Comparison of ENCODE assay signal across 28 cellular contexts in genomic region chr1:1124786-1125642, GRCh38. TPM values are rescaled to one million over a fixed set of nuclear protein-coding genes. Genes with fewer than 3 reads are reported as not detected.
DNase-seq lines count a peak whose midpoint lies in the region; ATAC-seq and TF ChIP-seq lines count a peak whose summit lies in the region.
"Had no signal": no experiment of that assay in that cellular context is flagged by ENCODE, and none has a peak within 500 bp of the region (broad histone marks: within the 10 kb centered on the region; RNA-seq: fewer than 3 reads in every experiment).

No MANE protein-coding gene starts in this region.

- DNase-seq in natural killer cell treated with Interleukin-12 subunit alpha and Interleukin-12 subunit beta and Interleukin-15 and Interleukin-18, amount 100 ng/mL, for 72 hours (ENCODE audit: low spot score): peak; percentile 60
- no peak for DNase-seq in natural killer cell
- DNase-seq in upper lobe of right lung: no peak
- DNase-seq in NCI-H1436 treated with DMSO at 0.1 percent for 48 hours (lab: John Stamatoyannopoulos, UW): no peak
- no peak for DNase-seq in GM13977 (ENCODE audit: low spot score)
- DNase-seq: activated CD4-positive, CD25-positive, alpha-beta regulatory T cell treated with anti-CD3 and anti-CD28 coated beads, Interleukin-2, amount 50 U/mL, for 72 hours; activated naive CD4-positive, alpha-beta T cell treated with anti-CD3 and anti-CD28 coated beads, Interleukin-2, amount 50 U/mL, for 16 hours; activated T-cell treated with anti-CD3 and anti-CD28 coated beads, Interleukin-2, amount 50 U/mL, for 72 hours; anterior cingulate cortex; caudate nucleus; DMS 273 treated with DMSO at 0.1 percent for 48 hours; foreskin keratinocyte; GDM1; islet precursor cell; Karpas-422; NCI-H1048; NCI-H2081; NCI-H446 treated with DMSO at 0.1 percent for 48 hours; stimulated activated CD4-positive, alpha-beta T cell treated with anti-CD3 and anti-CD28 coated beads, Interleukin-15, amount 100 ng/mL, for 24 hours; T1000 had no signal

- H3K4me1 Mint-ChIP-seq in natural killer cell treated with Interleukin-12 subunit alpha and Interleukin-12 subunit beta and Interleukin-15 and Interleukin-18, amount 100 ng/mL, for 72 hours (ENCODE audit: low read depth in 2 of 2): peaks cover 11% of the 10 kb centered on the region in 2 donors
- peaks cover 10 to 15% of the 10 kb centered on the region in 2 donors for H3K4me1 Mint-ChIP-seq in natural killer cell

- H3K4me1 ChIP-seq in duodenal mucosa (ENCODE audit: control insufficient read depth in 1 of 2, insufficient read depth in 2 of 2, low read length in 2 of 2) (peaks cover 39 to 52% of the 10 kb centered on the region in 2 donors), mucosa of rectum (ENCODE audit: control insufficient read depth in 2 of 2, insufficient read depth in 2 of 2, low read length in 2 of 2) (peaks cover 41 to 66% of the 10 kb centered on the region in 2 donors), upper lobe of right lung (peaks cover 5% of the 10 kb centered on the region)
- H3K4me1 ChIP-seq: foreskin keratinocyte had no signal

- ATAC-seq in natural killer cell treated with Interleukin-12 subunit alpha and Interleukin-12 subunit beta and Interleukin-15 and Interleukin-18, amount 100 ng/mL, for 72 hours: no peak
- ATAC-seq in natural killer cell (no peak), upper lobe of right lung (peak; percentile 23), GM21360 (IDR thresholded peaks at IDR 0.05; ENCODE audit: unreplicated experiment) (no peak)
- ATAC-seq: activated T-cell treated with anti-CD3 and anti-CD28 coated beads, Interleukin-2, amount 50 U/mL, for 72 hours; foreskin keratinocyte had no signal

- H3K9me3 Mint-ChIP-seq in natural killer cell treated with Interleukin-12 subunit alpha and Interleukin-12 subunit beta and Interleukin-15 and Interleukin-18, amount 100 ng/mL, for 72 hours: peaks cover 7% of the 10 kb centered on the region
- no peaks in the 10 kb centered on the region for H3K9me3 Mint-ChIP-seq in natural killer cell

- H3K9ac ChIP-seq in duodenal mucosa (ENCODE audit: low read depth in 1 of 2, low read length in 2 of 2) (peak overlapping the region; percentile 30 to 56), mucosa of rectum (ENCODE audit: low read depth in 1 of 2, low read length in 2 of 2) (peak overlapping the region; percentile 70 to 79)
- H3K9ac ChIP-seq: BLaER1 treated with 17β-estradiol and CSF1 and Interleukin-3, amounts not matched to agents 10 nM and 100 nM had no signal

- H3K27ac Mint-ChIP-seq in natural killer cell treated with Interleukin-12 subunit alpha and Interleukin-12 subunit beta and Interleukin-15 and Interleukin-18, amount 100 ng/mL, for 72 hours: peak overlapping the region in 1 of 2 donors; percentile 94
- H3K27ac Mint-ChIP-seq in natural killer cell: no peak overlapping the region

- H3K4me3 ChIP-seq in duodenal mucosa (ENCODE audit: low read depth in 1 of 2, low read length in 2 of 2) (peak overlapping the region; percentile 29 to 38), mucosa of rectum (ENCODE audit: low read length in 2 of 2) (peak overlapping the region; percentile 44 to 54), upper lobe of right lung (no peak overlapping the region)
- H3K4me3 ChIP-seq: BLaER1 treated with 17β-estradiol and CSF1 and Interleukin-3, amounts not matched to agents 10 nM and 100 nM had no signal

- H3K9me3 ChIP-seq in duodenal mucosa (ENCODE audit: control insufficient read depth in 1 of 2, low read length in 2 of 2): no peaks in the 10 kb centered on the region
- H3K9me3 ChIP-seq in mucosa of rectum (ENCODE audit: control insufficient read depth in 2 of 2, low read length in 2 of 2): no peaks in the 10 kb centered on the region
- no peaks in the 10 kb centered on the region for H3K9me3 ChIP-seq in upper lobe of right lung

- no peaks in the 10 kb centered on the region for H3K27me3 Mint-ChIP-seq in natural killer cell treated with Interleukin-12 subunit alpha and Interleukin-12 subunit beta and Interleukin-15 and Interleukin-18, amount 100 ng/mL, for 72 hours
- H3K27me3 Mint-ChIP-seq in natural killer cell (ENCODE audit: low read depth in 2 of 2): no peaks in the 10 kb centered on the region

- intact Hi-C loops in natural killer cell (cut with micrococcal nuclease) (no loop called here), upper lobe of right lung (cut with DNase I) (loop anchor here (10.0 kb wide), 1 partner anchor 160 kb away; the partner anchor contains the start of gene SCNN1D)

- TF ChIP-seq CTCF in natural killer cell (IDR thresholded peaks at IDR 0.05) (no peak), upper lobe of right lung (IDR thresholded peaks at IDR 0.05) (no peak), GM13977 (IDR thresholded peaks at IDR 0.05; ENCODE audit: extremely low read depth, insufficient read depth, missing control alignments) (no peak)

- H3K36me3 Mint-ChIP-seq in natural killer cell treated with Interleukin-12 subunit alpha and Interleukin-12 subunit beta and Interleukin-15 and Interleukin-18, amount 100 ng/mL, for 72 hours: no peaks in the 10 kb centered on the region
- no peaks in the 10 kb centered on the region for H3K36me3 Mint-ChIP-seq in natural killer cell

- H3K36me3 ChIP-seq in duodenal mucosa (ENCODE audit: control insufficient read depth in 1 of 2, insufficient read depth in 2 of 2, low read length in 2 of 2): no peaks in the 10 kb centered on the region
- H3K36me3 ChIP-seq in mucosa of rectum (ENCODE audit: control insufficient read depth in 2 of 2, insufficient read depth in 2 of 2, low read length in 2 of 2): no peaks in the 10 kb centered on the region
- no peaks in the 10 kb centered on the region for H3K36me3 ChIP-seq in upper lobe of right lung
- H3K36me3 ChIP-seq: BLaER1 treated with 17β-estradiol and CSF1 and Interleukin-3, amounts not matched to agents 10 nM and 100 nM had no signal

- H3K27ac ChIP-seq in duodenal mucosa (ENCODE audit: low read depth, low read length): peak overlapping the region; percentile 87
- H3K27ac ChIP-seq in mucosa of rectum (ENCODE audit: low read depth in 2 of 2, low read length in 2 of 2): peak overlapping the region; percentile 94 to 96
- H3K27ac ChIP-seq in upper lobe of right lung: no peak overlapping the region
- H3K27ac ChIP-seq: BLaER1 treated with 17β-estradiol and CSF1 and Interleukin-3, amounts not matched to agents 10 nM and 100 nM; epithelial cell of prostate; foreskin keratinocyte had no signal

- in situ Hi-C loops in GM13977 (cut with MboI; ENCODE audit: low pct_unique_long_range_greater_than_20kb, low sequenced_read_pairs, unreplicated experiment): no loop called here

- no peak overlapping the region for H3K4me3 Mint-ChIP-seq in natural killer cell treated with Interleukin-12 subunit alpha and Interleukin-12 subunit beta and Interleukin-15 and Interleukin-18, amount 100 ng/mL, for 72 hours
- H3K4me3 Mint-ChIP-seq in natural killer cell: no peak overlapping the region

- H3K27me3 ChIP-seq in duodenal mucosa (ENCODE audit: control insufficient read depth in 1 of 2, insufficient read depth in 2 of 2, low read length in 2 of 2) (no peaks in the 10 kb centered on the region), mucosa of rectum (ENCODE audit: control insufficient read depth in 2 of 2, insufficient read depth in 2 of 2, low read length in 2 of 2) (no peaks in the 10 kb centered on the region), upper lobe of right lung (peaks cover 5% of the 10 kb centered on the region)
- H3K27me3 ChIP-seq: foreskin keratinocyte had no signal

RNA-seq across cellular contexts. Expression of gene C1orf159, which starts 9.1 kb away (rescaled TPM):
- total RNA-seq in natural killer cell treated with Interleukin-12 subunit alpha and Interleukin-12 subunit beta and Interleukin-15 and Interleukin-18, amount 100 ng/mL, for 72 hours: 10 to 100 TPM; 18.6 to 37.1 TPM
- total RNA-seq in natural killer cell (10 to 100 TPM; 19.6 to 25.1 (median 21.5) TPM), upper lobe of right lung (9.7 TPM)

RNA-seq across cellular contexts. Expression of gene TTLL10, which starts 48.7 kb away (rescaled TPM):
- under 1 TPM in 1 of 2 donors, not detected in 1; 0.31 TPM for total RNA-seq in natural killer cell treated with Interleukin-12 subunit alpha and Interleukin-12 subunit beta and Interleukin-15 and Interleukin-18, amount 100 ng/mL, for 72 hours
- total RNA-seq in natural killer cell: 1 to 10 TPM in 2 of 3 donors, under 1 TPM in 1; 0.23 to 1.7 (median 1.7) TPM
- not detected for total RNA-seq in upper lobe of right lung
- total RNA-seq: dermis microvascular lymphatic vessel endothelial cell, foreskin keratinocyte, temporal lobe had no signal

RNA-seq across cellular contexts. Expression of gene RNF223, which starts 50.9 kb away (rescaled TPM):
- total RNA-seq in natural killer cell treated with Interleukin-12 subunit alpha and Interleukin-12 subunit beta and Interleukin-15 and Interleukin-18, amount 100 ng/mL, for 72 hours: not detected
- total RNA-seq in natural killer cell: not detected
- 0.55 TPM for total RNA-seq in upper lobe of right lung
- total RNA-seq: H1, temporal lobe had no signal
